ENCODE assay signal across 8 cellular contexts in the genomic region with DNA sequence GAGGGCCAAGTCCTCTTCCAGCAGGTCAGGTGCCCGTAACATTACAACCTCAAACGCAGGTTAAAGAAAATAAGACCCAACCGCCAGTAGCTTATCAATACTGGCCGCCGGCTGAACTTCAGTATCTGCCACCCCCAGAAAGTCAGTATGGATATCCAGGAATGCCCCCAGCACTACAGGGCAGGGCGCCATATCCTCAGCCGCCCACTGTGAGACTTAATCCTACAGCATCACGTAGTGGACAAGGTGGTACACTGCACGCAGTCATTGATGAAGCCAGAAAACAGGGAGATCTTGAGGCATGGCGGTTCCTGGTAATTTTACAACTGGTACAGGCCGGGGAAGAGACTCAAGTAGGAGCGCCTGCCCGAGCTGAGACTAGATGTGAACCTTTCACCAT. TPM values are rescaled to one million over a fixed set of nuclear protein-coding genes. Genes with fewer than 3 reads are reported as not detected.
DNase-seq lines count a peak whose midpoint lies in the region; ATAC-seq, FAIRE-seq and TF ChIP-seq lines count a peak whose summit lies in the region.
"Not testable (repeated sequence)": the region's sequence is repeated elsewhere in the genome, so short reads cannot be mapped to it uniquely, and the experiment has no call there.

No MANE protein-coding gene starts in this region.

- CTCF ChIA-PET in activated CD8-positive, alpha-beta T cell treated with anti-CD3 and anti-CD28 coated beads for 36 hours (lab: Charles Lee): interaction anchor here (0.9 kb wide), 1 partner anchor 117 kb away, joined by 3 read pairs; no protein-coding TSS in a partner anchor
- CTCF ChIA-PET in H1 (lab: Charles Lee; ENCODE audit: partially characterized antibody): interaction anchor here (0.7 to 1.2 kb wide), 9 partner anchors 9 to 175 kb away, joined by 3 to 13 read pairs (median 3); a partner anchor contains a TSS

- not testable (repeated sequence) for H2BK20ac ChIP-seq in H1 (ENCODE audit: low read length)

- DNase-seq in CD4-positive, CD25-positive, alpha-beta regulatory T cell: peak in 2 of 3 donors; percentile 30 to 45
- DNase-seq in activated CD8-positive, alpha-beta T cell treated with anti-CD3 and anti-CD28 coated beads for 36 hours: peak; percentile 66
- peak in 1 of 2 experiments; percentile 73 for DNase-seq in H1 (ENCODE audit: low read depth in 1 of 2, low spot score in 2 of 2)
- DNase-seq in kidney, spleen: not testable (repeated sequence)

- not testable (repeated sequence) for H2BK15ac ChIP-seq in H1 (ENCODE audit: low read length)

- not testable (repeated sequence) for H3K4me1 ChIP-seq in CD4-positive, CD25-positive, alpha-beta regulatory T cell (ENCODE audit: control insufficient read depth, insufficient read depth, low read length, poor library complexity, severe bottlenecking); H1 (replicated peaks in 1 of 4; ENCODE audit: control insufficient read depth in 3 of 4, insufficient read depth in 4 of 4, low read length in 3 of 4); kidney (ENCODE audit: control insufficient read depth in 1 of 2, insufficient read depth in 1 of 2, low read depth in 1 of 2, low read length in 2 of 2)
- peaks cover 0 to 36% (median 15%) of the 10 kb centered on the region in 6 donors for H3K4me1 ChIP-seq in spleen

- not testable (repeated sequence) for H3K27ac ChIP-seq in CD4-positive, CD25-positive, alpha-beta regulatory T cell (ENCODE audit: insufficient read depth, low read length, poor library complexity, severe bottlenecking); H1 (ENCODE audit: low read depth, low read length); kidney (ENCODE audit: low read depth in 2 of 2, low read length in 2 of 2); spleen

- H2BK120ac ChIP-seq in H1 (replicated peaks; ENCODE audit: low read depth, low read length): not testable (repeated sequence)

- H4K5ac ChIP-seq in H1 (ENCODE audit: insufficient read length, low read depth, low read length): not testable (repeated sequence)

- H3K36me3 ChIP-seq in CD4-positive, CD25-positive, alpha-beta regulatory T cell (ENCODE audit: control insufficient read depth, insufficient read depth, low read length); H1 (ENCODE audit: control insufficient read depth in 2 of 4, insufficient read depth in 4 of 4, low read length in 3 of 4); kidney (ENCODE audit: control insufficient read depth in 1 of 2, insufficient read depth in 2 of 2, low read length in 2 of 2); spleen: not testable (repeated sequence)

- TF ChIP-seq POLR2A in H1 (IDR thresholded peaks at IDR 0.05; ENCODE audit: control extremely low read depth in 1 of 2, low read depth in 2 of 2, low read length in 2 of 2); spleen (IDR thresholded peaks at IDR 0.05): not testable (repeated sequence)

- peak; percentile 78 to 82 for ATAC-seq in CD4-positive, CD25-positive, alpha-beta regulatory T cell (ENCODE audit: low read depth in 2 of 2)
- ATAC-seq in GM18873 (IDR thresholded peaks at IDR 0.05; ENCODE audit: low FRiP score, unreplicated experiment) (peak; percentile 76), HG02798 (IDR thresholded peaks at IDR 0.05; ENCODE audit: poor library complexity, unreplicated experiment) (peak; percentile 95)
- ATAC-seq in activated CD8-positive, alpha-beta T cell treated with anti-CD3 and anti-CD28 coated beads for 36 hours: peak; percentile 85

- H3K56ac ChIP-seq in H1 (replicated peaks; ENCODE audit: insufficient read length, low read depth, low read length): not testable (repeated sequence)

- H3K9me3 ChIP-seq in CD4-positive, CD25-positive, alpha-beta regulatory T cell (ENCODE audit: control insufficient read depth in 2 of 2, low read length in 2 of 2); H1 (ENCODE audit: insufficient read depth in 2 of 2, low read depth in 1 of 2, low read length in 1 of 2); kidney (ENCODE audit: control insufficient read depth in 1 of 2, low read length in 2 of 2); spleen: not testable (repeated sequence)

- FAIRE-seq in H1 (lab: Jason Lieb, UNC): peak; percentile 66
- not testable (repeated sequence) for FAIRE-seq in kidney (lab: Jason Lieb, UNC)

- not testable (repeated sequence) for H3K23ac ChIP-seq in H1 (ENCODE audit: insufficient read length)

- H3K4me2 ChIP-seq in H1 (ENCODE audit: insufficient read depth in 1 of 2, low read depth in 2 of 2, low read length in 2 of 2): not testable (repeated sequence)

- peak; percentile 63 to 72 for TF ChIP-seq RAD21 in H1 (IDR thresholded peaks at IDR 0.05 in 1 of 2, conservative IDR thresholded peaks at IDR 0.05 in 1 of 2; ENCODE audit: low read depth in 2 of 2, low read length in 2 of 2)

- H3K4me3 Mint-ChIP-seq in CD4-positive, CD25-positive, alpha-beta regulatory T cell: peak overlapping the region in 1 of 4 donors; percentile 19
- H3K4me3 Mint-ChIP-seq in activated CD8-positive, alpha-beta T cell treated with anti-CD3 and anti-CD28 coated beads for 36 hours: not testable (repeated sequence)

- POLR2A ChIA-PET in activated CD8-positive, alpha-beta T cell treated with anti-CD3 and anti-CD28 coated beads for 36 hours (lab: Charles Lee): not testable (repeated sequence)
- POLR2A ChIA-PET in H1 (lab: Charles Lee; ENCODE audit: partially characterized antibody): interaction anchor here (1.3 to 1.6 kb wide), 2 partner anchors 13 to 16 kb away, joined by 4 to 8 read pairs; a partner anchor contains a TSS

- not testable (repeated sequence) for H2BK5ac ChIP-seq in H1 (ENCODE audit: low read depth, low read length)

- H3K4me1 Mint-ChIP-seq in CD4-positive, CD25-positive, alpha-beta regulatory T cell: peaks cover 0 to 16% (median 9%) of the 10 kb centered on the region in 4 donors
- H3K4me1 Mint-ChIP-seq in activated CD8-positive, alpha-beta T cell treated with anti-CD3 and anti-CD28 coated beads for 36 hours (ENCODE audit: low read depth): peaks cover 12% of the 10 kb centered on the region

- peak; percentile 25; the same call in 1 of the 2 replicates for TF ChIP-seq CTCF in LNCAP (IDR thresholded peaks at IDR 0.05)
- peak; percentile 43 for TF ChIP-seq CTCF in activated CD8-positive, alpha-beta T cell treated with anti-CD3 and anti-CD28 coated beads for 36 hours (IDR thresholded peaks at IDR 0.05)
- TF ChIP-seq CTCF in H1 (IDR thresholded peaks at IDR 0.05; ENCODE audit: control extremely low read depth in 1 of 3, insufficient read depth in 1 of 3, low read depth in 1 of 3, low read length in 3 of 3): peak; percentile 70 to 74 (median 74)
- TF ChIP-seq CTCF in kidney (IDR thresholded peaks at IDR 0.05; ENCODE audit: borderline replicate concordance, extremely low read depth, insufficient read depth): peak; percentile 38
- TF ChIP-seq CTCF in spleen (IDR thresholded peaks at IDR 0.05 in 8 of 11, conservative IDR thresholded peaks at IDR 0.05 in 3 of 11): peak in 8 of 11 experiments; percentile 14 to 60 (median 48)

- not testable (repeated sequence) for H3K27me3 ChIP-seq in CD4-positive, CD25-positive, alpha-beta regulatory T cell (ENCODE audit: control insufficient read depth, insufficient read depth, low read length); H1 (replicated peaks in 1 of 4; ENCODE audit: control insufficient read depth in 3 of 4, extremely low read depth in 1 of 4, insufficient read depth in 3 of 4, low read length in 3 of 4); spleen (replicated peaks in 1 of 7)

- H4K8ac ChIP-seq in H1 (ENCODE audit: extremely low read depth, insufficient read depth, low read length): not testable (repeated sequence)

- not testable (repeated sequence) for H4K20me1 ChIP-seq in H1 (replicated peaks in 1 of 2; ENCODE audit: control insufficient read depth in 1 of 2, insufficient read depth in 2 of 2, low read length in 2 of 2)

- H4K91ac ChIP-seq in H1 (replicated peaks; ENCODE audit: insufficient read length, low read length): not testable (repeated sequence)

- H2AFZ ChIP-seq in H1 (ENCODE audit: low read length): not testable (repeated sequence)

- H3K36me3 Mint-ChIP-seq in CD4-positive, CD25-positive, alpha-beta regulatory T cell; activated CD8-positive, alpha-beta T cell treated with anti-CD3 and anti-CD28 coated beads for 36 hours (ENCODE audit: low read depth): not testable (repeated sequence)

- H3K4me3 ChIP-seq in CD4-positive, CD25-positive, alpha-beta regulatory T cell (ENCODE audit: low read depth, low read length); H1 (ENCODE audit: extremely low read depth in 1 of 4, insufficient read depth in 2 of 4, low read depth in 3 of 4, low read length in 4 of 4); kidney (ENCODE audit: low read length in 2 of 2); spleen: not testable (repeated sequence)

- not testable (repeated sequence) for H3K18ac ChIP-seq in H1 (ENCODE audit: extremely low read depth, low read length)

- H2AK5ac ChIP-seq in H1 (ENCODE audit: low read depth, low read length): not testable (repeated sequence)

- H3K14ac ChIP-seq in H1 (ENCODE audit: insufficient read length): not testable (repeated sequence)

- not testable (repeated sequence) for H3K27me3 Mint-ChIP-seq in CD4-positive, CD25-positive, alpha-beta regulatory T cell; activated CD8-positive, alpha-beta T cell treated with anti-CD3 and anti-CD28 coated beads for 36 hours

- TF ChIP-seq EP300 in H1 (IDR thresholded peaks at IDR 0.05; ENCODE audit: borderline replicate concordance in 1 of 2, low read depth in 2 of 2, low read length in 2 of 2): not testable (repeated sequence)

- not testable (repeated sequence) for H3K27ac Mint-ChIP-seq in CD4-positive, CD25-positive, alpha-beta regulatory T cell; activated CD8-positive, alpha-beta T cell treated with anti-CD3 and anti-CD28 coated beads for 36 hours

- H3K9me3 Mint-ChIP-seq in CD4-positive, CD25-positive, alpha-beta regulatory T cell; activated CD8-positive, alpha-beta T cell treated with anti-CD3 and anti-CD28 coated beads for 36 hours: not testable (repeated sequence)

- not testable (repeated sequence) for H3K4ac ChIP-seq in H1 (replicated peaks; ENCODE audit: insufficient read length, low read depth, low read length)

- not testable (repeated sequence) for H3K79me1 ChIP-seq in H1 (ENCODE audit: low read depth, low read length)

- not testable (repeated sequence) for H2BK12ac ChIP-seq in H1 (ENCODE audit: low read depth, low read length)

- not testable (repeated sequence) for H3K9ac ChIP-seq in H1 (replicated peaks in 1 of 4; ENCODE audit: extremely low read depth in 1 of 4, low read depth in 3 of 4, low read length in 3 of 4); kidney (ENCODE audit: low read length in 2 of 2)

- WGBS in H1 (ENCODE audit: extremely low coverage in 1 of 2, insufficient coverage in 1 of 2, insufficient read length in 1 of 2, insufficient replicate concordance in 2 of 2, low coverage in 1 of 2, low lambda C conversion rate in 2 of 2, missing lambda C conversion rate in 1 of 2), 2 experiments: 74% methylated on average over 13 of the region's 13 CpGs; no CpG with 5 or more reads in 1 of the 2 experiments
- 72 to 83% (median 81%) methylated on average over 12 to 13 of the region's 13 CpGs for WGBS in spleen, 5 donors

- H3K79me2 ChIP-seq in H1 (ENCODE audit: control insufficient read depth in 1 of 2, insufficient read depth in 2 of 2, low read length in 2 of 2): not testable (repeated sequence)

- H3K23me2 ChIP-seq in H1 (ENCODE audit: low read depth, low read length): not testable (repeated sequence)

- intact Hi-C loops in activated CD8-positive, alpha-beta T cell treated with anti-CD3 and anti-CD28 coated beads for 36 hours (cut with micrococcal nuclease); kidney (cut with DNase I); spleen (cut with DNase I; ENCODE audit: low total_unique reads): not testable (repeated sequence)

RNA-seq across cellular contexts. Expression of a gene that starts 7.0 kb away (rescaled TPM):
- 1,148 TPM for total RNA-seq in CD4-positive, CD25-positive, alpha-beta regulatory T cell
- polyA plus RNA-seq in CD4-positive, CD25-positive, alpha-beta regulatory T cell: 1,000 to 10,000 TPM in 3 of 4 donors, 100 to 1,000 TPM in 1; 939 to 1,307 (median 1,200) TPM
- 1,000 to 10,000 TPM; 1,828 to 1,839 TPM for total RNA-seq in activated CD8-positive, alpha-beta T cell treated with anti-CD3 and anti-CD28 coated beads for 36 hours
- total RNA-seq in H1 (2021; fragmentation: NEBNext Ultra II Directional; extraction: Animal tissue kit (Norgen Biotek cat#: 25700)): 1,933 and 1,965 TPM in 2 replicates
- polyA plus RNA-seq in H1 (2011; rRNA removed) (569 and 939 TPM in 2 replicates), kidney (ENCODE audit: insufficient read depth, low read depth, low replicate concordance) (1,595 TPM), spleen (1,000 to 10,000 TPM; 2,892 to 4,324 (median 3,948) TPM)
- 1,939 TPM for polyA plus RNA-seq in H1 (2011; cell fraction: cytosol; rRNA removed)
- polyA plus RNA-seq in H1 (2011; cell fraction: nucleus; rRNA removed): 877 TPM
- polyA plus RNA-seq in H1 (2012, experiment 1 of 2): 1,760 to 2,308 TPM (median 2,004 TPM) in 4 replicates
- 2,317 TPM for polyA plus RNA-seq in H1 (2012, experiment 2 of 2)
- polyA plus RNA-seq in H1 (2013, experiment 1 of 2): 3,499 TPM
- 3,466 TPM for polyA plus RNA-seq in H1 (2013, experiment 2 of 2)
- polyA minus RNA-seq in H1 (2011; rRNA and poly(A)+ RNA removed): 323 and 330 TPM in 2 replicates
- 341 TPM for polyA minus RNA-seq in H1 (2011; cell fraction: cytosol; rRNA and poly(A)+ RNA removed)
- polyA minus RNA-seq in H1 (2011; cell fraction: nucleus; rRNA and poly(A)+ RNA removed): 693 TPM
- total RNA-seq in kidney (844 TPM), spleen (100 to 1,000 TPM; 652 to 978 (median 810) TPM)

RNA-seq across cellular contexts. Expression of a gene that starts 16.6 kb away (rescaled TPM):
- 75.1 TPM for total RNA-seq in CD4-positive, CD25-positive, alpha-beta regulatory T cell
- polyA plus RNA-seq in CD4-positive, CD25-positive, alpha-beta regulatory T cell: 10 to 100 TPM in 2 of 4 donors, 1 to 10 TPM in 2; 9.0 to 14.2 (median 10.7) TPM
- total RNA-seq in activated CD8-positive, alpha-beta T cell treated with anti-CD3 and anti-CD28 coated beads for 36 hours: 10 to 100 TPM; 28.5 to 29.6 TPM
- 14.0 and 14.3 TPM in 2 replicates for total RNA-seq in H1 (2021; fragmentation: NEBNext Ultra II Directional; extraction: Animal tissue kit (Norgen Biotek cat#: 25700))
- polyA plus RNA-seq in H1 (2011; rRNA removed): 2.7 and 3.0 TPM in 2 replicates
- polyA plus RNA-seq in H1 (2011; cell fraction: cytosol; rRNA removed): 4.9 TPM
- polyA plus RNA-seq in H1 (2011; cell fraction: nucleus; rRNA removed): 4.0 TPM
- polyA plus RNA-seq in H1 (2012, experiment 1 of 2): 4.6 to 10.1 TPM (median 5.8 TPM) in 4 replicates
- polyA plus RNA-seq in H1 (2012, experiment 2 of 2): 0.52 TPM
- polyA plus RNA-seq in H1 (2013, experiment 1 of 2): 7.0 TPM
- polyA plus RNA-seq in H1 (2013, experiment 2 of 2): 6.1 TPM
- polyA minus RNA-seq in H1 (2011; rRNA and poly(A)+ RNA removed): 9.8 and 15.0 TPM in 2 replicates
- 15.0 TPM for polyA minus RNA-seq in H1 (2011; cell fraction: cytosol; rRNA and poly(A)+ RNA removed)
- 20.7 TPM for polyA minus RNA-seq in H1 (2011; cell fraction: nucleus; rRNA and poly(A)+ RNA removed)
- 14.1 TPM for total RNA-seq in kidney
- polyA plus RNA-seq in kidney (ENCODE audit: insufficient read depth, low read depth, low replicate concordance): 4.7 TPM
- 10 to 100 TPM; 23.2 to 43.7 (median 26.3) TPM for total RNA-seq in spleen
- polyA plus RNA-seq in spleen: 1 to 10 TPM; 7.5 to 10.0 (median 9.0) TPM

RNA-seq across cellular contexts. Expression of a gene that starts 30.9 kb away (rescaled TPM):
- total RNA-seq in CD4-positive, CD25-positive, alpha-beta regulatory T cell: 15.2 TPM
- polyA plus RNA-seq in CD4-positive, CD25-positive, alpha-beta regulatory T cell: 1 to 10 TPM; 4.8 to 8.3 (median 6.4) TPM
- 10 to 100 TPM; 15.9 to 18.7 TPM for total RNA-seq in activated CD8-positive, alpha-beta T cell treated with anti-CD3 and anti-CD28 coated beads for 36 hours
- total RNA-seq in H1 (2021; fragmentation: NEBNext Ultra II Directional; extraction: Animal tissue kit (Norgen Biotek cat#: 25700)): 13.2 and 15.1 TPM in 2 replicates
- 1.6 and 1.9 TPM in 2 replicates for polyA plus RNA-seq in H1 (2011; rRNA removed)
- 1.6 TPM for polyA plus RNA-seq in H1 (2011; cell fraction: cytosol; rRNA removed)
- 1.4 TPM for polyA plus RNA-seq in H1 (2011; cell fraction: nucleus; rRNA removed)
- polyA plus RNA-seq in H1 (2012, experiment 1 of 2): 3.2 to 6.4 TPM (median 4.5 TPM) in 4 replicates
- polyA plus RNA-seq in H1 (2012, experiment 2 of 2): 0.25 TPM
- polyA plus RNA-seq in H1 (2013, experiment 1 of 2): 3.8 TPM
- polyA plus RNA-seq in H1 (2013, experiment 2 of 2): 3.9 TPM
- polyA minus RNA-seq in H1 (2011; rRNA and poly(A)+ RNA removed): 9.1 and 12.2 TPM in 2 replicates
- polyA minus RNA-seq in H1 (2011; cell fraction: cytosol; rRNA and poly(A)+ RNA removed): 4.3 TPM
- 8.8 TPM for polyA minus RNA-seq in H1 (2011; cell fraction: nucleus; rRNA and poly(A)+ RNA removed)
- total RNA-seq in kidney: 7.5 TPM
- 1.7 TPM for polyA plus RNA-seq in kidney (ENCODE audit: insufficient read depth, low read depth, low replicate concordance)
- 10 to 100 TPM in 3 of 7 donors, 1 to 10 TPM in 4; 8.7 to 18.2 (median 10.0) TPM for total RNA-seq in spleen
- 1 to 10 TPM in 2 of 3 donors, under 1 TPM in 1; 1.00 to 2.2 (median 1.6) TPM for polyA plus RNA-seq in spleen
